In the genomic region with DNA sequence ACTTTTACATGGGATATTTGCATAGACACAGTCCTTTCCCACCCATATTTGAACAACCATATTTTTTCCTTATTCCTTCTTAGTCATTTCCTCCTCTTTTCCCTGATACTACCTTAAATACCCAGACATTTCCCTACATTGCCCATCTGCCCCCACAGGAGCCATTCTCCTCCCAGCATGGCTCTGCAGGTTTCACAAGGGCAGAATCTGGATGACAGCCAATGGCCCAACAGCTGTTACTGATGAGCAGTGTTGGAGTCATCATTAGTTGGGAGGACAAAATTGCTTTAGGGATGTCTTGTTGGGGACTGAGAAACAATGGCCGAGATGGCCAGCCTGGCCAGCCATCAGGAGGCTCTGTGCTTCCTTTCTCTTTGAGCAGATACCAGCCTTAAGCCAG, we compare ENCODE assay signal across 13 cellular contexts.
A peak's percentile ranks its signal among the peaks of the same experiment; 100 is the strongest.
DNase-seq lines count a peak whose midpoint lies in the region; ATAC-seq, FAIRE-seq and TF ChIP-seq lines count a peak whose summit lies in the region.
"Had no signal": no experiment of that assay in that cellular context is flagged by ENCODE, and none has a peak within 500 bp of the region (broad histone marks: within the 10 kb centered on the region; RNA-seq: fewer than 3 reads in every experiment).

No MANE protein-coding gene starts in this region.

- CTCF ChIA-PET in mammary epithelial cell (lab: Charles Lee; ENCODE audit: low non-redundant PET), result no interaction called here

- no peaks in the 10 kb centered on the region for H3K9me3 ChIP-seq in mammary epithelial cell (replicated peaks; ENCODE audit: insufficient read depth, low read length)
- H3K9me3 ChIP-seq: A549 had no signal

- DNase-seq in NCI-H1417 (lab: John Stamatoyannopoulos, UW), result peak in 2 of 3 experiments; percentile 17 to 37
- no peak for DNase-seq in NCI-H1417 treated with DMSO at 0.1 percent for 48 hours (lab: John Stamatoyannopoulos, UW)
- peak; percentile 81 for DNase-seq in HT1080 (ENCODE audit: low read depth)
- DNase-seq in mammary epithelial cell, result peak; percentile 87
- DNase-seq in myocyte (ENCODE audit: low read depth), result peak; percentile 95
- no peak for DNase-seq in GM19239 (ENCODE audit: insufficient read length, low spot score)
- DNase-seq in Kasumi-1 (lab: John Stamatoyannopoulos, UW), result no peak
- DNase-seq: activated T-cell treated with anti-CD3 and anti-CD28 coated beads for 4 hours; effector CD8-positive, alpha-beta T cell; NCI-H1436 had no signal

- no peak for TF ChIP-seq CTCF in mammary epithelial cell (conservative IDR thresholded peaks at IDR 0.05 in 1 of 2, IDR thresholded peaks at IDR 0.05 in 1 of 2; ENCODE audit: extremely low read depth in 1 of 2, insufficient read depth in 1 of 2, low read depth in 1 of 2, low read length in 2 of 2)

- peak overlapping the region; percentile 10 for H2AFZ ChIP-seq in mammary epithelial cell (ENCODE audit: low read depth, low read length)

- H3K79me2 ChIP-seq in mammary epithelial cell (ENCODE audit: insufficient read depth, low read length), result no peaks in the 10 kb centered on the region

- ATAC-seq in GM21360 (IDR thresholded peaks at IDR 0.05; ENCODE audit: unreplicated experiment), result no peak
- ATAC-seq: A549 had no signal

- in situ Hi-C loops in mammary epithelial cell (cut with MboI; ENCODE audit: low sequenced_read_pairs in 2 of 2), result no loop called here

- no peak for FAIRE-seq in GM19239 (lab: Jason Lieb, UNC)
- FAIRE-seq: A549, GM18507 had no signal

- H4K20me1 ChIP-seq in mammary epithelial cell (ENCODE audit: insufficient read depth, low read length), result no peaks in the 10 kb centered on the region

- dilution Hi-C loops in mammary epithelial cell (cut with HindIII; ENCODE audit: low sequenced_read_pairs), result no loop called here

- H3K36me3 ChIP-seq in mammary epithelial cell (ENCODE audit: insufficient read depth, low read length), result no peaks in the 10 kb centered on the region

- no peak overlapping the region for H3K9ac ChIP-seq in mammary epithelial cell (ENCODE audit: insufficient read depth, low read length)

- H3K27me3 ChIP-seq in mammary epithelial cell (ENCODE audit: insufficient read depth, low read length), result no peaks in the 10 kb centered on the region

- no peak overlapping the region for H3K4me3 ChIP-seq in mammary epithelial cell (replicated peaks in 1 of 3; ENCODE audit: insufficient read depth in 1 of 3, low read depth in 2 of 3, low read length in 3 of 3)
- H3K4me3 ChIP-seq: A549 had no signal

- intact Hi-C loops in mammary epithelial cell (cut with micrococcal nuclease), result loop anchor here (5.0 kb wide), 1 partner anchor 34 kb away; no protein-coding TSS in a partner anchor

- H3K4me2 ChIP-seq in mammary epithelial cell (ENCODE audit: insufficient read depth, low read depth, low read length), result no peak overlapping the region
- H3K4me2 ChIP-seq: A549 had no signal

- 0% methylated on average over 1 of the region's 1 CpG for WGBS in mammary epithelial cell (ENCODE audit: low coverage, missing lambda C conversion rate)

- BruUV-seq in mammary epithelial cell (replicated peaks; lab: Mats Ljungman, UMichigan), result no TSS peak

- peaks cover 15% of the 10 kb centered on the region for H3K4me1 ChIP-seq in mammary epithelial cell (ENCODE audit: insufficient read depth, low read length)

- no peak overlapping the region for H3K27ac ChIP-seq in mammary epithelial cell (ENCODE audit: insufficient read depth, low read depth, low read length)

Comparison
In these comparisons a context has a peak if more than half of its experiments do, and no peak if none do; other contexts are left out.
1. DNase-seq: peak in NCI-H1417 (2 of 3), HT1080 (single experiment), mammary epithelial cell (single experiment) and myocyte (single experiment); none in NCI-H1417 treated with DMSO at 0.1 percent for 48 hours (single experiment), GM19239 (single experiment) and Kasumi-1 (0 of 2).